In genomic region chr17:77779711-77780539, GRCh38 we compare ENCODE assay signal across 12 cellular contexts.
A peak's percentile ranks its signal among the peaks of the same experiment; 100 is the strongest.
DNase-seq lines count a peak whose midpoint lies in the region; ATAC-seq and TF ChIP-seq lines count a peak whose summit lies in the region.
"Had no signal": no experiment of that assay in that cellular context is flagged by ENCODE, and none has a peak within 500 bp of the region (broad histone marks: within the 10 kb centered on the region; RNA-seq: fewer than 3 reads in every experiment).

No MANE protein-coding gene starts in this region.

- H3K27me3 Mint-ChIP-seq in WTC11 (ENCODE audit: low read depth): peaks cover 55% of the 10 kb centered on the region
- no peaks in the 10 kb centered on the region for H3K27me3 Mint-ChIP-seq in activated CD4-positive, alpha-beta T cell treated with anti-CD3 and anti-CD28 coated beads, Interleukin-2, amount 10 ng/mL, durations not matched to agents 24 days and 14 days

- no peaks in the 10 kb centered on the region for H4K20me1 ChIP-seq in BLaER1

- no peak overlapping the region for H3K4me3 Mint-ChIP-seq in WTC11
- no peak overlapping the region for H3K4me3 Mint-ChIP-seq in activated CD4-positive, alpha-beta T cell treated with anti-CD3 and anti-CD28 coated beads, Interleukin-2, amount 10 ng/mL, durations not matched to agents 24 days and 14 days
- H3K4me3 Mint-ChIP-seq: B cell, type B pancreatic cell had no signal

- TF ChIP-seq CTCF in WTC11 (IDR thresholded peaks at IDR 0.05): no peak

- peaks cover 31% of the 10 kb centered on the region for H3K4me1 Mint-ChIP-seq in WTC11
- peaks cover 13% of the 10 kb centered on the region for H3K4me1 Mint-ChIP-seq in activated CD4-positive, alpha-beta T cell treated with anti-CD3 and anti-CD28 coated beads, Interleukin-2, amount 10 ng/mL, durations not matched to agents 24 days and 14 days

- no peaks in the 10 kb centered on the region for H3K27me3 ChIP-seq in BLaER1

- peaks cover 3% of the 10 kb centered on the region; the same call in 1 of the 2 replicates for H3K9me3 Mint-ChIP-seq in WTC11
- H3K9me3 Mint-ChIP-seq in activated CD4-positive, alpha-beta T cell treated with anti-CD3 and anti-CD28 coated beads, Interleukin-2, amount 10 ng/mL, durations not matched to agents 24 days and 14 days: no peaks in the 10 kb centered on the region
- H3K9me3 Mint-ChIP-seq: type B pancreatic cell had no signal

- no peak for DNase-seq in WTC11 (ENCODE audit: low spot score)
- peak; percentile 64 for DNase-seq in Right ventricle myocardium superior
- DNase-seq in posterior cingulate gyrus: peak in 6 of 10 donors; percentile 20 to 91 (median 43)
- DNase-seq in NCI-H2227 (lab: John Stamatoyannopoulos, UW; ENCODE audit: unreplicated experiment): no peak
- DNase-seq in activated CD4-positive, alpha-beta T cell treated with anti-CD3 and anti-CD28 coated beads, Interleukin-2, amount 10 ng/mL, durations not matched to agents 24 days and 14 days: no peak
- no peak for DNase-seq in NCI-H1092 treated with DMSO at 0.1 percent for 48 hours (lab: John Stamatoyannopoulos, UW)
- DNase-seq: activated effector memory CD4-positive, alpha-beta T cell treated with Interleukin-2 at 50 U/mL for 16 hours had no signal

- H3K4me2 ChIP-seq in BLaER1: peak overlapping the region; percentile 42

- no peaks in the 10 kb centered on the region for H3K36me3 ChIP-seq in BLaER1

- no peak overlapping the region; the same call in 1 of the 2 replicates for H3K27ac ChIP-seq in BLaER1
- H3K27ac ChIP-seq: VCaP had no signal

- no peak overlapping the region for H3K9ac ChIP-seq in BLaER1

- H3K4me1 ChIP-seq in BLaER1: peaks cover 36% of the 10 kb centered on the region

- H3K27ac Mint-ChIP-seq in WTC11: no peak overlapping the region
- no peak overlapping the region for H3K27ac Mint-ChIP-seq in activated CD4-positive, alpha-beta T cell treated with anti-CD3 and anti-CD28 coated beads, Interleukin-2, amount 10 ng/mL, durations not matched to agents 24 days and 14 days
- H3K27ac Mint-ChIP-seq: type B pancreatic cell had no signal

- H3K4me3 ChIP-seq in BLaER1: no peak overlapping the region

- intact Hi-C loops in Right ventricle myocardium superior (cut with DNase I): no loop called here
- intact Hi-C loops in posterior cingulate gyrus (cut with DNase I): loop anchor here (1.0 kb wide), 1 partner anchor 46 kb away; no protein-coding TSS in a partner anchor
- intact Hi-C loops in activated CD4-positive, alpha-beta T cell treated with anti-CD3 and anti-CD28 coated beads, Interleukin-2, amount 10 ng/mL, durations not matched to agents 24 days and 14 days (cut with micrococcal nuclease): loop anchor here (5.0 kb wide), 1 partner anchor 102 kb away; no protein-coding TSS in a partner anchor

- peaks cover 4% of the 10 kb centered on the region; the same call in 1 of the 2 replicates for H3K36me3 Mint-ChIP-seq in WTC11
- H3K36me3 Mint-ChIP-seq in activated CD4-positive, alpha-beta T cell treated with anti-CD3 and anti-CD28 coated beads, Interleukin-2, amount 10 ng/mL, durations not matched to agents 24 days and 14 days (ENCODE audit: low read depth): no peaks in the 10 kb centered on the region
- H3K36me3 Mint-ChIP-seq: type B pancreatic cell had no signal

- CTCF ChIA-PET in WTC11 (lab: Charles Lee): interaction anchor here (0.9 to 1.3 kb wide), 3 partner anchors 17 to 112 kb away, joined by 3 read pairs; no protein-coding TSS in a partner anchor

- no peaks in the 10 kb centered on the region for H3K9me3 ChIP-seq in BLaER1

- no peak for ATAC-seq in WTC11
- ATAC-seq in Right ventricle myocardium superior (ENCODE audit: poor library complexity): peak; percentile 59
- ATAC-seq in HG02759 (IDR thresholded peaks at IDR 0.05; ENCODE audit: unreplicated experiment): no peak

- POLR2A ChIA-PET in WTC11 (lab: Charles Lee): no interaction called here

TF ChIP-seq in WTC11, 78 proteins besides CTCF, POLR2A, EP300 and RAD21:
- TF ChIP-seq TCF7 (CRISPR knock-in tag; IDR thresholded peaks at IDR 0.05; ENCODE audit: low read depth) (no peak), PREB (CRISPR knock-in tag; IDR thresholded peaks at IDR 0.05; ENCODE audit: borderline replicate concordance) (0 out of 2 replicates have a peak, but pooled peaks have one; percentile 30)
TF ChIP-seq in WTC11: peak in this region for 1.

Comparison
In these comparisons a context has a peak if more than half of its experiments do, and no peak if none do; other contexts are left out.
1. DNase-seq: peak in Right ventricle myocardium superior (single experiment) and posterior cingulate gyrus (6 of 10); none in WTC11 (single experiment), NCI-H2227 (single experiment), activated CD4-positive, alpha-beta T cell treated with anti-CD3 and anti-CD28 coated beads, Interleukin-2, amount 10 ng/mL, durations not matched to agents 24 days and 14 days (single experiment) and NCI-H1092 treated with DMSO at 0.1 percent for 48 hours (single experiment).